Comparison of ENCODE assay signal across 19 cellular contexts in the genomic region with DNA sequence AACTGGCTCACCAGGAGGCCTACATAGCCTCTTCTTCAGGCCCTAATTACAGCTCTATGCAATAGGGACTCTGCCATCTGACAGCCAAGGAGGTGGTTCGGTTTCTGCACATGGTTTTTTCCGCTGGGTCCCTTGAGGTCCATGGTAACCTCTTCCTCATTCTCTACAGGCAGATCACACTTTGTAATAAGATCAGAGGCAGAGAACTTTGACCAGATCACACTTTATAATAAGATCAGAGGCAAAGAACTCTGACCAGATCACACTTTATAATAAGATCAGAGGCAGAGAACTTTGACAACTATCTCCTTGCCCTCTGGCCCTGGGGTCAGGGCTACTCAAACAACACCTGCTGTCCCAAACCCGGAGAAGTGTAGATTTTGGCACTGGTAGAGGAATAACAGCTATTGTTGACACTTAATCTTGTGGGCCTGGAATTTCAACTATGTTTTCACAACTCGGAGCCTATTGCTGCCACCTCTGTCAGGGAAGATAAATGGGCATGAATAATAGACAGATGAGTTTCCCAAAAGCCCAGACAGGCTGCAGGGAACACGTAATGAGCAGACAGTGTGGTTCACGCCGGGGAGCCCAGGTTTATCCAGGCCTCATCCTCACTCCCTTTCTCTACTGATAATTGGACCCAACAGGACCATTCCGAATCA.
DNase-seq lines count a peak whose midpoint lies in the region; ATAC-seq and TF ChIP-seq lines count a peak whose summit lies in the region.
"Had no signal": no experiment of that assay in that cellular context is flagged by ENCODE, and none has a peak within 500 bp of the region (broad histone marks: within the 10 kb centered on the region; RNA-seq: fewer than 3 reads in every experiment).

No MANE protein-coding gene starts in this region.

- DNase-seq in AG10803 (ENCODE audit: low read depth) (peak; percentile 75), LHCN-M2 (ENCODE audit: low read depth) (peak; percentile 87), fibroblast of pulmonary artery (ENCODE audit: low read depth) (peak; percentile 25), myocyte (ENCODE audit: low read depth) (peak; percentile 89), SIG-M5 (lab: John Stamatoyannopoulos, UW) (no peak)
- DNase-seq: activated CD4-positive, alpha-beta memory T cell treated with anti-CD3 and anti-CD28 coated beads for 36 hours; activated naive CD4-positive, alpha-beta T cell treated with anti-CD3 and anti-CD28 coated beads, Interleukin-2, amount 50 U/mL, for 16 hours; dermis blood vessel endothelial cell; erythroblast; mammary epithelial cell; MM.1S; naive thymus-derived CD4-positive, alpha-beta T cell; stimulated activated CD4-positive, alpha-beta T cell treated with anti-CD3 and anti-CD28 coated beads, Interleukin-12 subunit alpha, Interleukin-12 subunit beta, amount 100 ng/mL, for 4 hours; tibial artery had no signal

- H3K4me3 ChIP-seq in AG10803 (ENCODE audit: low read length) (no peak overlapping the region), fibroblast of pulmonary artery (replicated peaks; ENCODE audit: low read depth, low read length) (no peak overlapping the region)
- H3K4me3 ChIP-seq: gastroesophageal sphincter, tibial artery had no signal

- ATAC-seq in HG03135 (IDR thresholded peaks at IDR 0.05; ENCODE audit: unreplicated experiment) = no peak
- no peak for ATAC-seq in GM18517 (IDR thresholded peaks at IDR 0.05; ENCODE audit: unreplicated experiment)
- no peak for ATAC-seq in HG02759 (IDR thresholded peaks at IDR 0.05; ENCODE audit: unreplicated experiment)
- ATAC-seq: gastroesophageal sphincter; naive thymus-derived CD4-positive, alpha-beta T cell; stimulated activated effector memory CD8-positive, alpha-beta T cell treated with anti-CD3 and anti-CD28 coated beads, Interleukin-12 subunit alpha, Interleukin-12 subunit beta, amount 100 ng/mL, for 72 hours had no signal

- no peak for TF ChIP-seq CTCF in AG10803 (conservative IDR thresholded peaks at IDR 0.05; ENCODE audit: low read length)
- no peak for TF ChIP-seq CTCF in fibroblast of pulmonary artery (IDR thresholded peaks at IDR 0.05; ENCODE audit: low read length, missing control alignments)
